8 cellular contexts compared by ENCODE assay signal in genomic region chr16:89575247-89576172, GRCh38. TPM values are rescaled to one million over a fixed set of nuclear protein-coding genes. Genes with fewer than 3 reads are reported as not detected.
A peak's percentile ranks its signal among the peaks of the same experiment; 100 is the strongest.
DNase-seq lines count a peak whose midpoint lies in the region; ATAC-seq, FAIRE-seq and TF ChIP-seq lines count a peak whose summit lies in the region.

CPNE7 (plus strand) TSS chr16:89575758; CDS start chr16:89575898, 140 bp downstream.

- intact Hi-C loops in heart left ventricle (cut with DNase I): loop anchor here in 3 of 10 donors (2.0 to 10.0 kb wide), 2 partner anchors 65 to 69 kb away; no protein-coding TSS in a partner anchor
- intact Hi-C loops in Right ventricle myocardium inferior (cut with DNase I): loop anchor here (10.0 kb wide), 1 partner anchor 69 kb away; no protein-coding TSS in a partner anchor

- H3K9me3 ChIP-seq in heart left ventricle: no peaks in the 10 kb centered on the region
- H3K9me3 ChIP-seq in small intestine (ENCODE audit: control insufficient read depth, low read depth): no peaks in the 10 kb centered on the region

- TF ChIP-seq POLR2A in heart left ventricle (IDR thresholded peaks at IDR 0.05): no peak

- H3K4me1 ChIP-seq in heart left ventricle (peaks cover 4 to 27% (median 14%) of the 10 kb centered on the region in 12 donors), small intestine (ENCODE audit: control insufficient read depth in 2 of 2, insufficient read depth in 1 of 2, low read depth in 1 of 2, low read length in 1 of 2) (peaks cover 3 to 5% of the 10 kb centered on the region in 2 donors)

- H3K27ac ChIP-seq in heart left ventricle: no peak within 1 kb of the TSS
- peak within 1 kb of the TSS; percentile 8; the same call in 1 of the 2 replicates for H3K27ac ChIP-seq in RWPE1
- no peak within 1 kb of the TSS for H3K27ac ChIP-seq in small intestine (ENCODE audit: low read depth in 1 of 2, low read length in 1 of 2)

- H3K27me3 ChIP-seq in heart left ventricle (peaks cover 23 to 62% (median 33%) of the 10 kb centered on the region in 9 donors), small intestine (ENCODE audit: control insufficient read depth in 2 of 2, insufficient read depth in 2 of 2, low read length in 2 of 2) (peaks cover 0 to 3% of the 10 kb centered on the region in 2 donors)

- CTCF ChIA-PET in RWPE1 (lab: Yijun Ruan, JAX): interaction anchor here (0.6 to 1.1 kb wide), 8 partner anchors 10 to 358 kb away, joined by 3 to 5 read pairs (median 3); partner anchors contain the start of genes CHMP1A, SPATA33 and ZNF778

- DNase-seq in heart left ventricle (no peak), Right ventricle myocardium inferior (ENCODE audit: missing footprints) (no peak), RWPE1 (ENCODE audit: low spot score) (no peak), fibroblast of mammary gland (ENCODE audit: low read depth) (no peak), small intestine (no peak), SW 1271 (lab: John Stamatoyannopoulos, UW) (no peak), NOMO-1 treated with DMSO at 0.1 percent for 48 hours (lab: John Stamatoyannopoulos, UW; ENCODE audit: unreplicated experiment) (no peak), activated gamma-delta T cell (lab: John Stamatoyannopoulos, UW) (no peak)

- peak in 1 of 4 donors; percentile 20 for ATAC-seq in heart left ventricle
- no peak for ATAC-seq in Right ventricle myocardium inferior

- H3K4me3 ChIP-seq in heart left ventricle (peak within 1 kb of the TSS; percentile 13 to 48 (median 34)), fibroblast of mammary gland (ENCODE audit: control insufficient read depth, low read depth, low read length) (peak within 1 kb of the TSS; percentile 53), small intestine (ENCODE audit: low read depth in 1 of 2, low read length in 2 of 2) (peak within 1 kb of the TSS; percentile 2 to 42)

- 2 to 5% (median 2%) methylated on average over 14 to 105 of the region's 105 CpGs for WGBS in heart left ventricle, 4 donors
- 1 to 3% (median 1%) methylated on average over 48 to 105 of the region's 105 CpGs for WGBS in small intestine, 3 donors

- H3K36me3 ChIP-seq in heart left ventricle (no peaks in the 10 kb centered on the region), small intestine (ENCODE audit: control insufficient read depth in 2 of 2, insufficient read depth in 2 of 2, low read length in 2 of 2) (no peaks in the 10 kb centered on the region)

- TF ChIP-seq CTCF in heart left ventricle (IDR thresholded peaks at IDR 0.05) (no peak), RWPE1 (conservative IDR thresholded peaks at IDR 0.05; ENCODE audit: low read depth) (no peak), fibroblast of mammary gland (conservative IDR thresholded peaks at IDR 0.05; ENCODE audit: control insufficient read depth, insufficient read depth, low read depth, low read length) (no peak)

- POLR2A ChIA-PET in RWPE1 (lab: Yijun Ruan, JAX; ENCODE audit: low non-redundant PET): no interaction called here

- no peak for FAIRE-seq in small intestine (lab: Jason Lieb, UNC)

RNA-seq across cellular contexts. Expression of gene CPNE7, which starts in this region (rescaled TPM):
- under 1 TPM in 1 of 9 donors, not detected in 8; 0.20 TPM for total RNA-seq in heart left ventricle
- polyA plus RNA-seq in heart left ventricle: under 1 TPM in 1 of 2 donors, not detected in 1; 0.50 TPM
- total RNA-seq in Right ventricle myocardium inferior: not detected
- polyA plus RNA-seq in small intestine: 10 to 100 TPM in 1 of 3 donors, 1 to 10 TPM in 1, under 1 TPM in 1; 0.22 to 20.3 (median 1.9) TPM
